Comparison of ENCODE assay signal across 15 cellular contexts in genomic region chr1:116808476-116809180, GRCh38. TPM values are rescaled to one million over a fixed set of nuclear protein-coding genes. Genes with fewer than 3 reads are reported as not detected.
DNase-seq lines count a peak whose midpoint lies in the region; ATAC-seq and TF ChIP-seq lines count a peak whose summit lies in the region.
"Had no signal": no experiment of that assay in that cellular context is flagged by ENCODE, and none has a peak within 500 bp of the region (broad histone marks: within the 10 kb centered on the region; RNA-seq: fewer than 3 reads in every experiment).

No MANE protein-coding gene starts in this region.

- peaks cover 13% of the 10 kb centered on the region for H3K9me3 Mint-ChIP-seq in natural killer cell treated with Interleukin-12 subunit alpha and Interleukin-12 subunit beta and Interleukin-15 and Interleukin-18, amount 100 ng/mL, for 72 hours

- no peaks in the 10 kb centered on the region for H3K9me2 ChIP-seq in GM23248 (ENCODE audit: insufficient read depth)

- H3F3A ChIP-seq in GM23248 (ENCODE audit: insufficient read depth), result no peaks in the 10 kb centered on the region

- H2AFZ ChIP-seq in GM23248, result no peak overlapping the region
- H2AFZ ChIP-seq: parathyroid adenoma had no signal

- H3K27me3 Mint-ChIP-seq in T-helper 17 cell, result no peaks in the 10 kb centered on the region
- no peaks in the 10 kb centered on the region for H3K27me3 Mint-ChIP-seq in natural killer cell treated with Interleukin-12 subunit alpha and Interleukin-12 subunit beta and Interleukin-15 and Interleukin-18, amount 100 ng/mL, for 72 hours
- H3K27me3 Mint-ChIP-seq: stimulated activated memory B cell treated with anti-CD40 and anti-IgM and Interleukin-4, amounts not matched to agents 10 μg/mL and 1 μg/mL and 100 μg/mL, for 72 hours had no signal

- H3K4me2 ChIP-seq in GM23248 (ENCODE audit: unreplicated experiment), result no peak overlapping the region
- H3K4me2 ChIP-seq: BLaER1 had no signal

- no peak for TF ChIP-seq CTCF in breast epithelium (IDR thresholded peaks at IDR 0.05)

- no peak for TF ChIP-seq POLR2A in breast epithelium (IDR thresholded peaks at IDR 0.05)

- H4K20me1 ChIP-seq in GM23248 (ENCODE audit: insufficient read depth), result no peaks in the 10 kb centered on the region
- H4K20me1 ChIP-seq: BLaER1 had no signal

- DNase-seq in GM23248 (peak; percentile 28), T-helper 17 cell (no peak), breast epithelium (ENCODE audit: low spot score in 2 of 2) (no peak), SK-N-DZ (ENCODE audit: low spot score) (no peak), cardiac septum (ENCODE audit: low spot score) (no peak), superior temporal gyrus (ENCODE audit: extremely low spot score) (no peak)
- no peak for DNase-seq in natural killer cell treated with Interleukin-12 subunit alpha and Interleukin-12 subunit beta and Interleukin-15 and Interleukin-18, amount 100 ng/mL, for 72 hours (ENCODE audit: low spot score)
- DNase-seq: Kasumi-1; NCI-H2029 treated with DMSO at 0.1 percent for 48 hours; PC-3; stimulated activated CD4-positive, alpha-beta T cell treated with anti-CD3 and anti-CD28 coated beads, Interleukin-1b, Interleukin-23, amount 100 ng/mL, for 48 hours had no signal

- intact Hi-C loops in breast epithelium (cut with DNase I; ENCODE audit: low total_unique reads), result no loop called here
- intact Hi-C loops in cardiac septum (cut with DNase I), result no loop called here

- no peaks in the 10 kb centered on the region for H3K9me3 ChIP-seq in GM23248 (ENCODE audit: low read depth)
- H3K9me3 ChIP-seq in T-helper 17 cell (ENCODE audit: control insufficient read depth, low read length, poor library complexity, severe bottlenecking), result no peaks in the 10 kb centered on the region
- H3K9me3 ChIP-seq in breast epithelium, result no peaks in the 10 kb centered on the region

- H3K4me3 Mint-ChIP-seq in T-helper 17 cell, result peak overlapping the region; percentile 90
- peak overlapping the region; percentile 91 for H3K4me3 Mint-ChIP-seq in natural killer cell treated with Interleukin-12 subunit alpha and Interleukin-12 subunit beta and Interleukin-15 and Interleukin-18, amount 100 ng/mL, for 72 hours
- H3K4me3 Mint-ChIP-seq: stimulated activated memory B cell treated with anti-CD40 and anti-IgM and Interleukin-4, amounts not matched to agents 10 μg/mL and 1 μg/mL and 100 μg/mL, for 72 hours had no signal

- ATAC-seq in T-helper 17 cell (peak; percentile 52), GM19397 (IDR thresholded peaks at IDR 0.05; ENCODE audit: unreplicated experiment) (no peak)
- ATAC-seq in natural killer cell treated with Interleukin-12 subunit alpha and Interleukin-12 subunit beta and Interleukin-15 and Interleukin-18, amount 100 ng/mL, for 72 hours, result peak; percentile 65 to 76
- ATAC-seq: PC-3; stimulated activated memory B cell treated with anti-CD40 and anti-IgM and Interleukin-4, amounts not matched to agents 10 μg/mL and 1 μg/mL and 100 μg/mL, for 72 hours had no signal

- H3K27ac ChIP-seq in GM23248 (no peak overlapping the region), breast epithelium (peak overlapping the region; percentile 48 to 69)
- H3K27ac ChIP-seq: BLaER1, parathyroid adenoma had no signal

- H3K9ac ChIP-seq in GM23248, result no peak overlapping the region
- H3K9ac ChIP-seq: BLaER1, parathyroid adenoma had no signal

- H3K36me3 ChIP-seq in GM23248 (ENCODE audit: low read depth) (no peaks in the 10 kb centered on the region), breast epithelium (no peaks in the 10 kb centered on the region)
- H3K36me3 ChIP-seq: BLaER1 had no signal

- 66 to 67% methylated on average over 14 of the region's 14 CpGs for WGBS in GM23248 (ENCODE audit: low coverage in 1 of 2, low lambda C conversion rate in 2 of 2, missing lambda C conversion rate in 2 of 2), 2 experiments

- no peaks in the 10 kb centered on the region for H3K36me3 Mint-ChIP-seq in T-helper 17 cell (ENCODE audit: low read depth)
- H3K36me3 Mint-ChIP-seq in natural killer cell treated with Interleukin-12 subunit alpha and Interleukin-12 subunit beta and Interleukin-15 and Interleukin-18, amount 100 ng/mL, for 72 hours, result peaks cover 35% of the 10 kb centered on the region

- H3K79me2 ChIP-seq in GM23248 (ENCODE audit: insufficient read depth), result no peaks in the 10 kb centered on the region
- H3K79me2 ChIP-seq: parathyroid adenoma had no signal

- H3K27me3 ChIP-seq in GM23248 (replicated peaks; ENCODE audit: insufficient read depth), result peaks cover 6% of the 10 kb centered on the region; the same call in 1 of the 2 replicates
- H3K27me3 ChIP-seq in breast epithelium, result no peaks in the 10 kb centered on the region
- H3K27me3 ChIP-seq: BLaER1 had no signal

- H3K4me1 ChIP-seq in GM23248 (ENCODE audit: insufficient read depth) (no peaks in the 10 kb centered on the region), breast epithelium (no peaks in the 10 kb centered on the region)
- H3K4me1 ChIP-seq: parathyroid adenoma had no signal

- peak overlapping the region; percentile 100 for H3K27ac Mint-ChIP-seq in T-helper 17 cell
- peak overlapping the region; percentile 98 to 100 for H3K27ac Mint-ChIP-seq in natural killer cell treated with Interleukin-12 subunit alpha and Interleukin-12 subunit beta and Interleukin-15 and Interleukin-18, amount 100 ng/mL, for 72 hours
- H3K27ac Mint-ChIP-seq: stimulated activated memory B cell treated with anti-CD40 and anti-IgM and Interleukin-4, amounts not matched to agents 10 μg/mL and 1 μg/mL and 100 μg/mL, for 72 hours had no signal

- H3K4me3 ChIP-seq in GM23248, result no peak overlapping the region
- H3K4me3 ChIP-seq in breast epithelium, result no peak overlapping the region
- H3K4me3 ChIP-seq: BLaER1 had no signal

- in situ Hi-C loops in GM23248 (cut with MboI), result no loop called here

- peaks cover 57% of the 10 kb centered on the region for H3K4me1 Mint-ChIP-seq in T-helper 17 cell
- H3K4me1 Mint-ChIP-seq in natural killer cell treated with Interleukin-12 subunit alpha and Interleukin-12 subunit beta and Interleukin-15 and Interleukin-18, amount 100 ng/mL, for 72 hours (ENCODE audit: low read depth in 2 of 2), result peaks cover 73 to 88% of the 10 kb centered on the region in 2 donors

RNA-seq across cellular contexts. Expression of gene CD2, which starts 54.4 kb away (rescaled TPM):
- not detected in 2 replicates for total RNA-seq in GM23248 (2014; rRNA removed; shearing (Covaris generic))
- not detected in 2 replicates for polyA plus RNA-seq in GM23248 (2016; fragmentation: Nextera tagmentation; extraction: Ambion mirVana)
- total RNA-seq in T-helper 17 cell, result 100 to 1,000 TPM; 152 to 172 TPM
- total RNA-seq in breast epithelium, result 1 to 10 TPM; 1.4 to 3.9 (median 3.5) TPM
- total RNA-seq in natural killer cell treated with Interleukin-12 subunit alpha and Interleukin-12 subunit beta and Interleukin-15 and Interleukin-18, amount 100 ng/mL, for 72 hours, result 100 to 1,000 TPM in 1 of 2 donors, 10 to 100 TPM in 1; 71.4 to 140 TPM
- polyA plus RNA-seq in SK-N-DZ (2014; cell fraction: cytosol; rRNA removed), result not detected in 2 replicates
- not detected in 2 replicates for polyA plus RNA-seq in SK-N-DZ (2014; cell fraction: nucleus; rRNA removed)
- total RNA-seq in cardiac septum, result 0.75 TPM
- total RNA-seq: PC-3 had no signal

Comparison
In these comparisons a context has a peak if more than half of its experiments do, and no peak if none do; other contexts are left out.
1. RNA of gene CD2, which starts 54.4 kb away (total RNA-seq): 152 to 172 TPM in T-helper 17 cell and 71.4 to 140 TPM in natural killer cell treated with Interleukin-12 subunit alpha and Interleukin-12 subunit beta and Interleukin-15 and Interleukin-18, amount 100 ng/mL, for 72 hours; 1.4 to 3.9 TPM in breast epithelium, 0.75 TPM in cardiac septum (single experiment) and not detected in GM23248; every median in the first group is over 10 times any median in the second.